ENCODE assay signal across 10 cellular contexts in genomic region chr22:16793831-16794230, GRCh38. TPM values are rescaled to one million over a fixed set of nuclear protein-coding genes. Genes with fewer than 3 reads are reported as not detected.
"Had no signal": no experiment of that assay in that cellular context is flagged by ENCODE, and none has a peak within 500 bp of the region (broad histone marks: within the 10 kb centered on the region; RNA-seq: fewer than 3 reads in every experiment).

No MANE protein-coding gene starts in this region.

- H3K27ac Mint-ChIP-seq: HFFc6 had no signal

- H2AFZ ChIP-seq: GM23248 had no signal

- H3K9ac ChIP-seq: GM23248, KMS-11 had no signal

- H3K9me3 ChIP-seq: HAP-1 had no signal

- H3K27ac ChIP-seq: GM23248, KMS-11 had no signal

- ATAC-seq: HCT116 had no signal

- FAIRE-seq: HTR-8/SVneo had no signal

- H3K4me3 Mint-ChIP-seq: HFFc6 had no signal

- H3K4me2 ChIP-seq: KMS-11 had no signal

- H3K4me1 ChIP-seq: HAP-1 had no signal

- DNase-seq: GM23248, H7, HFFc6, IMR-90, KBM-7 had no signal

- H3K4me3 ChIP-seq: GM23248, HAP-1 had no signal

- H3K36me3 ChIP-seq: HAP-1 had no signal

RNA-seq across cellular contexts. Expression of gene XKR3, which starts 31.4 kb away (rescaled TPM):
- total RNA-seq: GM23248, H7, HFFc6, HT-29, IMR-90 had no signal
- polyA plus RNA-seq: GM23248, IMR-90 had no signal
